In genomic region chr6:85453052-85453451, GRCh38 we compare ENCODE assay signal across 16 cellular contexts. TPM values are rescaled to one million over a fixed set of nuclear protein-coding genes. Genes with fewer than 3 reads are reported as not detected.
A peak's percentile ranks its signal among the peaks of the same experiment; 100 is the strongest.
DNase-seq lines count a peak whose midpoint lies in the region; ATAC-seq and TF ChIP-seq lines count a peak whose summit lies in the region.
"Had no signal": no experiment of that assay in that cellular context is flagged by ENCODE, and none has a peak within 500 bp of the region (broad histone marks: within the 10 kb centered on the region; RNA-seq: fewer than 3 reads in every experiment).

No MANE protein-coding gene starts in this region.

- no TSS peak for BruUV-seq in Caco-2 (replicated peaks; lab: Mats Ljungman, UMichigan)

- peak overlapping the region; percentile 97 to 98 for H3K4me3 Mint-ChIP-seq in activated T-cell treated with anti-CD3 and anti-CD28 coated beads, Interleukin-2, amount 50 U/mL, for 72 hours
- H3K4me3 Mint-ChIP-seq in activated T-helper 2 cell treated with anti-CD3 and anti-CD28 coated beads, Interferon-gamma antibody, Interleukin-2, Interleukin-4, amounts not matched to agents 10 μg/mL and 5 μg/mL and 100 μg/mL, durations not matched to agents 14 hours and 24 hours and 36 hours (ENCODE audit: low read depth): peak overlapping the region; percentile 24
- H3K4me3 Mint-ChIP-seq in immature natural killer cell: no peak overlapping the region
- no peak overlapping the region for H3K4me3 Mint-ChIP-seq in Caco-2 (ENCODE audit: unreplicated experiment)
- H3K4me3 Mint-ChIP-seq: H9 had no signal

- H3K4me1 ChIP-seq in tibial artery: peaks cover 0 to 67% (median 21%) of the 10 kb centered on the region in 4 donors
- no peaks in the 10 kb centered on the region for H3K4me1 ChIP-seq in Caco-2

- intact Hi-C loops in activated T-helper 2 cell treated with anti-CD3 and anti-CD28 coated beads, Interferon-gamma antibody, Interleukin-2, Interleukin-4, amounts not matched to agents 10 μg/mL and 5 μg/mL and 100 μg/mL, durations not matched to agents 14 hours and 24 hours and 36 hours (cut with micrococcal nuclease): loop anchor here (5.0 kb wide), 1 partner anchor 139 kb away; the partner anchor contains the start of gene SNX14
- intact Hi-C loops in tibial artery (cut with DNase I; ENCODE audit: low total_unique reads): no loop called here
- intact Hi-C loops in Caco-2 (cut with micrococcal nuclease; ENCODE audit: unreplicated experiment): no loop called here

- peaks cover 7 to 10% of the 10 kb centered on the region in 2 donors for H3K36me3 Mint-ChIP-seq in activated T-cell treated with anti-CD3 and anti-CD28 coated beads, Interleukin-2, amount 50 U/mL, for 72 hours (ENCODE audit: insufficient read depth in 2 of 2)
- H3K36me3 Mint-ChIP-seq in activated T-helper 2 cell treated with anti-CD3 and anti-CD28 coated beads, Interferon-gamma antibody, Interleukin-2, Interleukin-4, amounts not matched to agents 10 μg/mL and 5 μg/mL and 100 μg/mL, durations not matched to agents 14 hours and 24 hours and 36 hours (ENCODE audit: low read depth): peaks cover 39% of the 10 kb centered on the region
- H3K36me3 Mint-ChIP-seq in immature natural killer cell: no peaks in the 10 kb centered on the region
- no peaks in the 10 kb centered on the region for H3K36me3 Mint-ChIP-seq in Caco-2 (ENCODE audit: insufficient read depth, unreplicated experiment)

- peak overlapping the region; percentile 34 to 96 for H3K27ac ChIP-seq in tibial artery
- H3K27ac ChIP-seq: left ventricle myocardium inferior, WERI-Rb-1 had no signal

- ATAC-seq in activated T-cell treated with anti-CD3 and anti-CD28 coated beads, Interleukin-2, amount 50 U/mL, for 72 hours (replicated peaks in 1 of 2): no peak

- no peak for DNase-seq in activated T-cell treated with anti-CD3 and anti-CD28 coated beads, Interleukin-2, amount 50 U/mL, for 72 hours
- DNase-seq in activated T-cell treated with anti-CD3 and anti-CD28 coated beads, Interleukin-2, amount 50 U/mL, for 1 hour: no peak
- DNase-seq in activated T-helper 2 cell treated with anti-CD3 and anti-CD28 coated beads, Interferon-gamma antibody, Interleukin-2, Interleukin-4, amounts not matched to agents 10 μg/mL and 5 μg/mL and 100 μg/mL, durations not matched to agents 14 hours and 24 hours and 36 hours (ENCODE audit: low spot score): no peak
- DNase-seq in fibroblast of villous mesenchyme (ENCODE audit: low read depth): peak; percentile 55
- no peak for DNase-seq in tibial artery
- DNase-seq in immature natural killer cell: no peak
- no peak for DNase-seq in NCI-H226
- no peak for DNase-seq in Caco-2
- DNase-seq: DND-41, H9, left ventricle myocardium inferior, NCI-H1417 treated with DMSO at 0.1 percent for 48 hours, NCI-H69, occipital lobe, SHP77, WERI-Rb-1 had no signal

- CTCF ChIA-PET in Caco-2 (lab: Charles Lee): no interaction called here

- no peak for TF ChIP-seq CTCF in fibroblast of villous mesenchyme (IDR thresholded peaks at IDR 0.05; ENCODE audit: insufficient read depth, low read depth, low read length)
- TF ChIP-seq CTCF in tibial artery (IDR thresholded peaks at IDR 0.05): no peak
- no peak for TF ChIP-seq CTCF in Caco-2 (IDR thresholded peaks at IDR 0.05; ENCODE audit: insufficient read depth in 1 of 2, low read depth in 1 of 2, low read length in 1 of 2, severe bottlenecking in 1 of 2, unreplicated experiment in 1 of 2)

- H3K36me3 ChIP-seq in tibial artery (no peaks in the 10 kb centered on the region), Caco-2 (ENCODE audit: control insufficient read depth, insufficient read depth, low read length) (no peaks in the 10 kb centered on the region)
- H3K36me3 ChIP-seq: left ventricle myocardium inferior, WERI-Rb-1 had no signal

- H3K4me3 ChIP-seq in fibroblast of villous mesenchyme (ENCODE audit: low read depth, low read length): peak overlapping the region; percentile 69
- H3K4me3 ChIP-seq in tibial artery: peak overlapping the region in 1 of 2 donors; percentile 7
- H3K4me3 ChIP-seq in Caco-2 (ENCODE audit: low read depth, low read length): no peak overlapping the region
- H3K4me3 ChIP-seq: left ventricle myocardium inferior had no signal

- no peaks in the 10 kb centered on the region for H3K9me3 ChIP-seq in tibial artery
- H3K9me3 ChIP-seq in Caco-2: no peaks in the 10 kb centered on the region
- H3K9me3 ChIP-seq: left ventricle myocardium inferior had no signal

- POLR2A ChIA-PET in Caco-2 (lab: Charles Lee): no interaction called here

- H3K27me3 ChIP-seq in tibial artery (no peaks in the 10 kb centered on the region), Caco-2 (replicated peaks; ENCODE audit: control insufficient read depth, insufficient read depth, low read length) (no peaks in the 10 kb centered on the region)

- no peaks in the 10 kb centered on the region for H3K9me3 Mint-ChIP-seq in activated T-cell treated with anti-CD3 and anti-CD28 coated beads, Interleukin-2, amount 50 U/mL, for 72 hours
- H3K9me3 Mint-ChIP-seq in activated T-helper 2 cell treated with anti-CD3 and anti-CD28 coated beads, Interferon-gamma antibody, Interleukin-2, Interleukin-4, amounts not matched to agents 10 μg/mL and 5 μg/mL and 100 μg/mL, durations not matched to agents 14 hours and 24 hours and 36 hours: no peaks in the 10 kb centered on the region
- H3K9me3 Mint-ChIP-seq in immature natural killer cell (no peaks in the 10 kb centered on the region), Caco-2 (ENCODE audit: unreplicated experiment) (no peaks in the 10 kb centered on the region)
- H3K9me3 Mint-ChIP-seq: H9 had no signal

- peaks cover 95% of the 10 kb centered on the region for H3K4me1 Mint-ChIP-seq in activated T-cell treated with anti-CD3 and anti-CD28 coated beads, Interleukin-2, amount 50 U/mL, for 72 hours (ENCODE audit: low read depth)
- peaks cover 78% of the 10 kb centered on the region for H3K4me1 Mint-ChIP-seq in activated T-helper 2 cell treated with anti-CD3 and anti-CD28 coated beads, Interferon-gamma antibody, Interleukin-2, Interleukin-4, amounts not matched to agents 10 μg/mL and 5 μg/mL and 100 μg/mL, durations not matched to agents 14 hours and 24 hours and 36 hours (ENCODE audit: low read depth)
- peaks cover 14 to 36% of the 10 kb centered on the region in 2 donors for H3K4me1 Mint-ChIP-seq in immature natural killer cell
- H3K4me1 Mint-ChIP-seq in Caco-2 (ENCODE audit: low read depth, unreplicated experiment): peaks cover 17% of the 10 kb centered on the region

- H3K27me3 Mint-ChIP-seq in activated T-cell treated with anti-CD3 and anti-CD28 coated beads, Interleukin-2, amount 50 U/mL, for 72 hours (ENCODE audit: low read depth): peaks cover 61% of the 10 kb centered on the region
- peaks cover 9% of the 10 kb centered on the region for H3K27me3 Mint-ChIP-seq in activated T-helper 2 cell treated with anti-CD3 and anti-CD28 coated beads, Interferon-gamma antibody, Interleukin-2, Interleukin-4, amounts not matched to agents 10 μg/mL and 5 μg/mL and 100 μg/mL, durations not matched to agents 14 hours and 24 hours and 36 hours (ENCODE audit: low read depth)
- H3K27me3 Mint-ChIP-seq in immature natural killer cell (ENCODE audit: low read depth in 3 of 3): peaks cover 17 to 38% (median 25%) of the 10 kb centered on the region in 3 donors
- H3K27me3 Mint-ChIP-seq in Caco-2 (ENCODE audit: insufficient read depth, unreplicated experiment): peaks cover 7% of the 10 kb centered on the region

- no peak overlapping the region for H3K27ac Mint-ChIP-seq in activated T-cell treated with anti-CD3 and anti-CD28 coated beads, Interleukin-2, amount 50 U/mL, for 72 hours
- H3K27ac Mint-ChIP-seq in activated T-helper 2 cell treated with anti-CD3 and anti-CD28 coated beads, Interferon-gamma antibody, Interleukin-2, Interleukin-4, amounts not matched to agents 10 μg/mL and 5 μg/mL and 100 μg/mL, durations not matched to agents 14 hours and 24 hours and 36 hours: no peak overlapping the region
- H3K27ac Mint-ChIP-seq in immature natural killer cell: no peak overlapping the region
- no peak overlapping the region for H3K27ac Mint-ChIP-seq in Caco-2 (ENCODE audit: unreplicated experiment)
- H3K27ac Mint-ChIP-seq: H9 had no signal

RNA-seq across cellular contexts. Expression of gene NT5E, which starts 3.2 kb away (rescaled TPM):
- total RNA-seq in activated T-cell treated with anti-CD3 and anti-CD28 coated beads, Interleukin-2, amount 50 U/mL, for 72 hours: 10 to 100 TPM in 1 of 2 donors, 1 to 10 TPM in 1; 6.2 to 13.1 TPM
- total RNA-seq in activated T-helper 2 cell treated with anti-CD3 and anti-CD28 coated beads, Interferon-gamma antibody, Interleukin-2, Interleukin-4, amounts not matched to agents 10 μg/mL and 5 μg/mL and 100 μg/mL, durations not matched to agents 14 hours and 24 hours and 36 hours: 15.4 and 16.4 TPM in 2 replicates
- total RNA-seq in fibroblast of villous mesenchyme (345 and 593 TPM in 2 replicates), Caco-2 (2022) (1.0 and 1.5 TPM in 2 replicates)
- polyA plus RNA-seq in immature natural killer cell: under 1 TPM; 0.12 to 0.80 (median 0.52) TPM

Comparison
In these comparisons a context has a peak if more than half of its experiments do, and no peak if none do; other contexts are left out.
1. H3K4me3 Mint-ChIP-seq: peak in activated T-cell treated with anti-CD3 and anti-CD28 coated beads, Interleukin-2, amount 50 U/mL, for 72 hours (2 of 2) and activated T-helper 2 cell treated with anti-CD3 and anti-CD28 coated beads, Interferon-gamma antibody, Interleukin-2, Interleukin-4, amounts not matched to agents 10 μg/mL and 5 μg/mL and 100 μg/mL, durations not matched to agents 14 hours and 24 hours and 36 hours (single experiment); none in immature natural killer cell (0 of 5) and Caco-2 (single experiment).
2. RNA of gene NT5E, which starts 3.2 kb away (total RNA-seq): 345 to 593 TPM in fibroblast of villous mesenchyme; 15.4 to 16.4 TPM in activated T-helper 2 cell treated with anti-CD3 and anti-CD28 coated beads, Interferon-gamma antibody, Interleukin-2, Interleukin-4, amounts not matched to agents 10 μg/mL and 5 μg/mL and 100 μg/mL, durations not matched to agents 14 hours and 24 hours and 36 hours, 6.2 to 13.1 TPM in activated T-cell treated with anti-CD3 and anti-CD28 coated beads, Interleukin-2, amount 50 U/mL, for 72 hours and 1.0 to 1.5 TPM in Caco-2; every median in the first group is over 10 times any median in the second.